Comparison of ENCODE assay signal across 1 cellular context in the genomic region with DNA sequence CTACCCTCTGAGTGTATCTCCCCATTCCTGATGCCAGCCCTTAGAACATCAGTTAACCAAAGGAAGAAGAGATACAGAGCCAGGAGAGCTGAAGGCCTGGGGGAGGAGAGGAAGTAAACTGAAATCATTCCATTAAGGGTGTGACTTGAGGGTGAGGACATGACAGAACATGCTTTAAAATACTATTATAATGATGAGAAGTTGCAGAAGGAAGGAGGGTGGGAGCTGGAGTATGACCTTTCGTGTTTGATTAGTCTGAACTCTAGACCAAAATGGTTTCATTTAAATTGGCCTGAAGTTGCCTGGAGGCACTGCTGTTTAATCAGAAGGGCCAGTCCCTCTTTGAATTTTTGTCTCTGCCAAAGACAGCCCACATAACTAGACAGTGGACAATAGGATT.
TF ChIP-seq lines count a peak whose summit lies in the region.

No MANE protein-coding gene starts in this region.

TF ChIP-seq in GM23338, 12 proteins besides CTCF, POLR2A, EP300 and RAD21 (continued from another document):
- TF ChIP-seq, protein P1, sequence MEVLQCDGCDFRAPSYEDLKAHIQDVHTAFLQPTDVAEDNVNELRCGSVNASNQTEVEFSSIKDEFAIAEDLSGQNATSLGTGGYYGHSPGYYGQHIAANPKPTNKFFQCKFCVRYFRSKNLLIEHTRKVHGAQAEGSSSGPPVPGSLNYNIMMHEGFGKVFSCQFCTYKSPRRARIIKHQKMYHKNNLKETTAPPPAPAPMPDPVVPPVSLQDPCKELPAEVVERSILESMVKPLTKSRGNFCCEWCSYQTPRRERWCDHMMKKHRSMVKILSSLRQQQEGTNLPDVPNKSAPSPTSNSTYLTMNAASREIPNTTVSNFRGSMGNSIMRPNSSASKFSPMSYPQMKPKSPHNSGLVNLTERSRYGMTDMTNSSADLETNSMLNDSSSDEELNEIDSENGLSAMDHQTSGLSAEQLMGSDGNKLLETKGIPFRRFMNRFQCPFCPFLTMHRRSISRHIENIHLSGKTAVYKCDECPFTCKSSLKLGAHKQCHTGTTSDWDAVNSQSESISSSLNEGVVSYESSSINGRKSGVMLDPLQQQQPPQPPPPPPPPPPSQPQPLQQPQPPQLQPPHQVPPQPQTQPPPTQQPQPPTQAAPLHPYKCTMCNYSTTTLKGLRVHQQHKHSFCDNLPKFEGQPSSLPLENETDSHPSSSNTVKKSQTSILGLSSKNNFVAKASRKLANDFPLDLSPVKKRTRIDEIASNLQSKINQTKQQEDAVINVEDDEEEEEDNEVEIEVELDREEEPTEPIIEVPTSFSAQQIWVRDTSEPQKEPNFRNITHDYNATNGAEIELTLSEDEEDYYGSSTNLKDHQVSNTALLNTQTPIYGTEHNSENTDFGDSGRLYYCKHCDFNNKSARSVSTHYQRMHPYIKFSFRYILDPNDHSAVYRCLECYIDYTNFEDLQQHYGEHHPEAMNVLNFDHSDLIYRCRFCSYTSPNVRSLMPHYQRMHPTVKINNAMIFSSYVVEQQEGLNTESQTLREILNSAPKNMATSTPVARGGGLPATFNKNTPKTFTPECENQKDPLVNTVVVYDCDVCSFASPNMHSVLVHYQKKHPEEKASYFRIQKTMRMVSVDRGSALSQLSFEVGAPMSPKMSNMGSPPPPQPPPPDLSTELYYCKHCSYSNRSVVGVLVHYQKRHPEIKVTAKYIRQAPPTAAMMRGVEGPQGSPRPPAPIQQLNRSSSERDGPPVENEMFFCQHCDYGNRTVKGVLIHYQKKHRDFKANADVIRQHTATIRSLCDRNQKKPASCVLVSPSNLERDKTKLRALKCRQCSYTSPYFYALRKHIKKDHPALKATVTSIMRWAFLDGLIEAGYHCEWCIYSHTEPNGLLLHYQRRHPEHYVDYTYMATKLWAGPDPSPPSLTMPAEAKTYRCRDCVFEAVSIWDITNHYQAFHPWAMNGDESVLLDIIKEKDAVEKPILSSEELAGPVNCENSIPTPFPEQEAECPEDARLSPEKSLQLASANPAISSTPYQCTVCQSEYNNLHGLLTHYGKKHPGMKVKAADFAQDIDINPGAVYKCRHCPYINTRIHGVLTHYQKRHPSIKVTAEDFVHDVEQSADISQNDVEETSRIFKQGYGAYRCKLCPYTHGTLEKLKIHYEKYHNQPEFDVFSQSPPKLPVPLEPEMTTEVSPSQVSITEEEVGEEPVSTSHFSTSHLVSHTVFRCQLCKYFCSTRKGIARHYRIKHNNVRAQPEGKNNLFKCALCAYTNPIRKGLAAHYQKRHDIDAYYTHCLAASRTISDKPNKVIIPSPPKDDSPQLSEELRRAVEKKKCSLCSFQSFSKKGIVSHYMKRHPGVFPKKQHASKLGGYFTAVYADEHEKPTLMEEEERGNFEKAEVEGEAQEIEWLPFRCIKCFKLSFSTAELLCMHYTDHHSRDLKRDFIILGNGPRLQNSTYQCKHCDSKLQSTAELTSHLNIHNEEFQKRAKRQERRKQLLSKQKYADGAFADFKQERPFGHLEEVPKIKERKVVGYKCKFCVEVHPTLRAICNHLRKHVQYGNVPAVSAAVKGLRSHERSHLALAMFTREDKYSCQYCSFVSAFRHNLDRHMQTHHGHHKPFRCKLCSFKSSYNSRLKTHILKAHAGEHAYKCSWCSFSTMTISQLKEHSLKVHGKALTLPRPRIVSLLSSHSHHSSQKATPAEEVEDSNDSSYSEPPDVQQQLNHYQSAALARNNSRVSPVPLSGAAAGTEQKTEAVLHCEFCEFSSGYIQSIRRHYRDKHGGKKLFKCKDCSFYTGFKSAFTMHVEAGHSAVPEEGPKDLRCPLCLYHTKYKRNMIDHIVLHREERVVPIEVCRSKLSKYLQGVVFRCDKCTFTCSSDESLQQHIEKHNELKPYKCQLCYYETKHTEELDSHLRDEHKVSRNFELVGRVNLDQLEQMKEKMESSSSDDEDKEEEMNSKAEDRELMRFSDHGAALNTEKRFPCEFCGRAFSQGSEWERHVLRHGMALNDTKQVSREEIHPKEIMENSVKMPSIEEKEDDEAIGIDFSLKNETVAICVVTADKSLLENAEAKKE (CRISPR knock-in tag; IDR thresholded peaks at IDR 0.05), result no peak
- no peak for TF ChIP-seq EZH2 (IDR thresholded peaks at IDR 0.05; ENCODE audit: low read depth, unreplicated experiment)
- no peak for TF ChIP-seq ZNF331 (CRISPR knock-in tag; IDR thresholded peaks at IDR 0.05; ENCODE audit: low read depth)
- TF ChIP-seq CREB1 (CRISPR knock-in tag; IDR thresholded peaks at IDR 0.05; ENCODE audit: low read depth), result no peak
- no peak for TF ChIP-seq JUNB (IDR thresholded peaks at IDR 0.05; ENCODE audit: unreplicated experiment)
- TF ChIP-seq, protein P2, sequence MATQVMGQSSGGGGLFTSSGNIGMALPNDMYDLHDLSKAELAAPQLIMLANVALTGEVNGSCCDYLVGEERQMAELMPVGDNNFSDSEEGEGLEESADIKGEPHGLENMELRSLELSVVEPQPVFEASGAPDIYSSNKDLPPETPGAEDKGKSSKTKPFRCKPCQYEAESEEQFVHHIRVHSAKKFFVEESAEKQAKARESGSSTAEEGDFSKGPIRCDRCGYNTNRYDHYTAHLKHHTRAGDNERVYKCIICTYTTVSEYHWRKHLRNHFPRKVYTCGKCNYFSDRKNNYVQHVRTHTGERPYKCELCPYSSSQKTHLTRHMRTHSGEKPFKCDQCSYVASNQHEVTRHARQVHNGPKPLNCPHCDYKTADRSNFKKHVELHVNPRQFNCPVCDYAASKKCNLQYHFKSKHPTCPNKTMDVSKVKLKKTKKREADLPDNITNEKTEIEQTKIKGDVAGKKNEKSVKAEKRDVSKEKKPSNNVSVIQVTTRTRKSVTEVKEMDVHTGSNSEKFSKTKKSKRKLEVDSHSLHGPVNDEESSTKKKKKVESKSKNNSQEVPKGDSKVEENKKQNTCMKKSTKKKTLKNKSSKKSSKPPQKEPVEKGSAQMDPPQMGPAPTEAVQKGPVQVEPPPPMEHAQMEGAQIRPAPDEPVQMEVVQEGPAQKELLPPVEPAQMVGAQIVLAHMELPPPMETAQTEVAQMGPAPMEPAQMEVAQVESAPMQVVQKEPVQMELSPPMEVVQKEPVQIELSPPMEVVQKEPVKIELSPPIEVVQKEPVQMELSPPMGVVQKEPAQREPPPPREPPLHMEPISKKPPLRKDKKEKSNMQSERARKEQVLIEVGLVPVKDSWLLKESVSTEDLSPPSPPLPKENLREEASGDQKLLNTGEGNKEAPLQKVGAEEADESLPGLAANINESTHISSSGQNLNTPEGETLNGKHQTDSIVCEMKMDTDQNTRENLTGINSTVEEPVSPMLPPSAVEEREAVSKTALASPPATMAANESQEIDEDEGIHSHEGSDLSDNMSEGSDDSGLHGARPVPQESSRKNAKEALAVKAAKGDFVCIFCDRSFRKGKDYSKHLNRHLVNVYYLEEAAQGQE (IDR thresholded peaks at IDR 0.05; ENCODE audit: unreplicated experiment), result no peak
- TF ChIP-seq ZNF114 (CRISPR knock-in tag; IDR thresholded peaks at IDR 0.05), result no peak
- no peak for TF ChIP-seq POLR2AphosphoS5 (IDR thresholded peaks at IDR 0.05; ENCODE audit: low read depth)
